ENCODE assay signal across 13 cellular contexts in genomic region chr3:144843099-144843498, GRCh38.
A peak's percentile ranks its signal among the peaks of the same experiment; 100 is the strongest.
DNase-seq lines count a peak whose midpoint lies in the region; FAIRE-seq and TF ChIP-seq lines count a peak whose summit lies in the region.
"Had no signal": no experiment of that assay in that cellular context is flagged by ENCODE, and none has a peak within 500 bp of the region (broad histone marks: within the 10 kb centered on the region; RNA-seq: fewer than 3 reads in every experiment).

No MANE protein-coding gene starts in this region.

- H2BK120ac ChIP-seq in H1 (replicated peaks; ENCODE audit: low read depth, low read length) = no peak overlapping the region

- peak in 2 of 3 experiments; percentile 2 to 39; a peak in 2 of 4 replicates for TF ChIP-seq CTCF in H1 (IDR thresholded peaks at IDR 0.05; ENCODE audit: control extremely low read depth in 1 of 3, insufficient read depth in 1 of 3, low read depth in 1 of 3, low read length in 3 of 3)

- no peak overlapping the region for H2BK5ac ChIP-seq in H1 (ENCODE audit: low read depth, low read length)

- no peak overlapping the region for H4K8ac ChIP-seq in H1 (ENCODE audit: extremely low read depth, insufficient read depth, low read length)

- no peak overlapping the region for H3K18ac ChIP-seq in H1 (ENCODE audit: extremely low read depth, low read length)

- no peaks in the 10 kb centered on the region for H4K20me1 ChIP-seq in H1 (replicated peaks in 1 of 2; ENCODE audit: control insufficient read depth in 1 of 2, insufficient read depth in 2 of 2, low read length in 2 of 2)

- H3K4ac ChIP-seq in H1 (replicated peaks; ENCODE audit: insufficient read length, low read depth, low read length) = no peak overlapping the region

- no peaks in the 10 kb centered on the region for H3K79me2 ChIP-seq in H1 (ENCODE audit: control insufficient read depth in 1 of 2, insufficient read depth in 2 of 2, low read length in 2 of 2)

- H4K91ac ChIP-seq in H1 (replicated peaks; ENCODE audit: insufficient read length, low read length) = no peak overlapping the region

- H3K4me1 ChIP-seq in H1 (replicated peaks in 1 of 4; ENCODE audit: control insufficient read depth in 3 of 4, insufficient read depth in 4 of 4, low read length in 3 of 4) = no peaks in the 10 kb centered on the region

- no peak overlapping the region for H2BK15ac ChIP-seq in H1 (ENCODE audit: low read length)

- TF ChIP-seq EP300 in H1 (IDR thresholded peaks at IDR 0.05; ENCODE audit: borderline replicate concordance in 1 of 2, low read depth in 2 of 2, low read length in 2 of 2) = no peak

- H4K5ac ChIP-seq in H1 (ENCODE audit: insufficient read length, low read depth, low read length) = no peak overlapping the region

- H3K23me2 ChIP-seq in H1 (ENCODE audit: low read depth, low read length) = no peaks in the 10 kb centered on the region

- H2BK20ac ChIP-seq in H1 (ENCODE audit: low read length) = no peak overlapping the region

- POLR2A ChIA-PET in H1 (lab: Charles Lee; ENCODE audit: partially characterized antibody) = no interaction called here

- no peak overlapping the region for H2AK5ac ChIP-seq in H1 (ENCODE audit: low read depth, low read length)

- TF ChIP-seq RAD21 in H1 (IDR thresholded peaks at IDR 0.05 in 1 of 2, conservative IDR thresholded peaks at IDR 0.05 in 1 of 2; ENCODE audit: low read depth in 2 of 2, low read length in 2 of 2) = peak; percentile 59 to 62

- no peaks in the 10 kb centered on the region for H3K79me1 ChIP-seq in H1 (ENCODE audit: low read depth, low read length)

- no peak for TF ChIP-seq POLR2A in H1 (IDR thresholded peaks at IDR 0.05; ENCODE audit: control extremely low read depth in 1 of 2, low read depth in 2 of 2, low read length in 2 of 2)

- H2BK12ac ChIP-seq in H1 (ENCODE audit: low read depth, low read length) = no peak overlapping the region

- H3K14ac ChIP-seq in H1 (ENCODE audit: insufficient read length) = no peak overlapping the region

- no peaks in the 10 kb centered on the region for H3K27me3 ChIP-seq in H1 (replicated peaks in 1 of 4; ENCODE audit: control insufficient read depth in 3 of 4, extremely low read depth in 1 of 4, insufficient read depth in 3 of 4, low read length in 3 of 4)

- no peak overlapping the region for H3K56ac ChIP-seq in H1 (replicated peaks; ENCODE audit: insufficient read length, low read depth, low read length)

- no peak overlapping the region for H3K4me2 ChIP-seq in H1 (ENCODE audit: insufficient read depth in 1 of 2, low read depth in 2 of 2, low read length in 2 of 2)

- H3K4me3 ChIP-seq in H1 (ENCODE audit: extremely low read depth in 1 of 4, insufficient read depth in 2 of 4, low read depth in 3 of 4, low read length in 4 of 4) = no peak overlapping the region
- H3K4me3 ChIP-seq: thoracic aorta had no signal

- peak; percentile 2 for DNase-seq in DMS53 (lab: John Stamatoyannopoulos, UW)
- DNase-seq in DMS53 treated with DMSO at 0.1 percent for 48 hours (lab: John Stamatoyannopoulos, UW; ENCODE audit: unreplicated experiment) = no peak
- peak; percentile 77 for DNase-seq in NOMO-1 treated with dmso at 0.1 percent for 144 hours (lab: John Stamatoyannopoulos, UW; ENCODE audit: unreplicated experiment)
- DNase-seq in H1 (ENCODE audit: low read depth in 1 of 2, low spot score in 2 of 2) = no peak
- peak; percentile 18 for DNase-seq in renal cortical epithelial cell (ENCODE audit: low read depth)
- no peak for DNase-seq in putamen (ENCODE audit: low spot score)
- no peak for DNase-seq in GDM1 (lab: John Stamatoyannopoulos, UW)
- DNase-seq in activated naive CD4-positive, alpha-beta T cell treated with anti-CD3 and anti-CD28 coated beads, Interleukin-2, amount 50 U/mL, for 16 hours = no peak
- DNase-seq: activated CD4-positive, alpha-beta T cell treated with anti-CD3 and anti-CD28 coated beads, Interleukin-2, amount 50 U/mL, for 1 hour; NCI-H526 treated with DMSO at 0.1 percent for 48 hours had no signal

- CTCF ChIA-PET in H1 (lab: Charles Lee; ENCODE audit: partially characterized antibody) = no interaction called here

- H2AFZ ChIP-seq in H1 (ENCODE audit: low read length) = no peak overlapping the region

- H3K23ac ChIP-seq in H1 (ENCODE audit: insufficient read length) = no peak overlapping the region

- peaks cover 0 to 2% of the 10 kb centered on the region in 2 experiments; a peak in 1 of 4 replicates for H3K9me3 ChIP-seq in H1 (ENCODE audit: insufficient read depth in 2 of 2, low read depth in 1 of 2, low read length in 1 of 2)

- WGBS in H1 (ENCODE audit: extremely low coverage in 1 of 2, insufficient coverage in 1 of 2, insufficient read length in 1 of 2, insufficient replicate concordance in 2 of 2, low coverage in 1 of 2, low lambda C conversion rate in 2 of 2, missing lambda C conversion rate in 1 of 2), 2 experiments = 90% methylated on average over 8 of the region's 8 CpGs; no CpG with 5 or more reads in 1 of the 2 experiments

- H3K9ac ChIP-seq in H1 (replicated peaks in 1 of 4; ENCODE audit: extremely low read depth in 1 of 4, low read depth in 3 of 4, low read length in 3 of 4) = no peak overlapping the region

- FAIRE-seq in H1 (lab: Jason Lieb, UNC) = no peak
- FAIRE-seq: bronchial epithelial cell, endothelial cell of umbilical vein had no signal

- H3K27ac ChIP-seq in H1 (ENCODE audit: low read depth, low read length) = no peak overlapping the region
- H3K27ac ChIP-seq: thoracic aorta had no signal

- no peaks in the 10 kb centered on the region for H3K36me3 ChIP-seq in H1 (ENCODE audit: control insufficient read depth in 2 of 4, insufficient read depth in 4 of 4, low read length in 3 of 4)
- H3K36me3 ChIP-seq: thoracic aorta had no signal

TF ChIP-seq in H1, 55 proteins besides CTCF, POLR2A, EP300 and RAD21:
- TF ChIP-seq CHD2 (IDR thresholded peaks at IDR 0.05; ENCODE audit: low read length) (no peak), USF2 (IDR thresholded peaks at IDR 0.05; ENCODE audit: low read length) (no peak), E2F6 (IDR thresholded peaks at IDR 0.05) (no peak), RFX5 (IDR thresholded peaks at IDR 0.05; ENCODE audit: borderline replicate concordance, low read depth, low read length) (no peak), SAP30 (IDR thresholded peaks at IDR 0.05; ENCODE audit: insufficient read depth, insufficient replicate concordance, low read length) (no peak), ATF2 (IDR thresholded peaks at IDR 0.05; ENCODE audit: low read length) (no peak)

Comparison
In these comparisons a context has a peak if more than half of its experiments do, and no peak if none do; other contexts are left out.
1. DNase-seq: peak in DMS53 (single experiment), NOMO-1 treated with dmso at 0.1 percent for 144 hours (single experiment) and renal cortical epithelial cell (single experiment); none in DMS53 treated with DMSO at 0.1 percent for 48 hours (single experiment), H1 (0 of 2), putamen (single experiment), GDM1 (single experiment) and activated naive CD4-positive, alpha-beta T cell treated with anti-CD3 and anti-CD28 coated beads, Interleukin-2, amount 50 U/mL, for 16 hours (single experiment).